Comparison of ENCODE assay signal across 22 cellular contexts in the genomic region with DNA sequence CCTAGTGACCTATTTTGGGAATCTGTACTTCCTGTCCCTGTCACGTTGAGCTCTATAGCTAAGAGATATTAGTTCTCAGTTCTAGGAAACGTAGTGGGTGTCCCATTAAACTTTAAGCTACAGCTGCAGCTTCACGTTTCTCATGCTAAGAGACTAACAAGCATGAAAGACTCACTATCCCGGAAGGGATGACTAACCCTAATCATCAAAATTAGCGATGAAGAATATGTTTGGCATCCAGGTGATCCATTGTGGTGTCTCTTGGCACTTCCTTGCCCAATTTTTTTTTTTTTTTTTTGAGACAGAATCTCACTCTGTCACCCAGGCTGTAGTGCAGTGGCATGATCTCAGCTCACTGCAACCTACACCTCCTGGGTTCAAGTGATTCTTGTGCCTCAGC. TPM values are rescaled to one million over a fixed set of nuclear protein-coding genes. Genes with fewer than 3 reads are reported as not detected.
A peak's percentile ranks its signal among the peaks of the same experiment; 100 is the strongest.
DNase-seq lines count a peak whose midpoint lies in the region; ATAC-seq, FAIRE-seq and TF ChIP-seq lines count a peak whose summit lies in the region.
"Had no signal": no experiment of that assay in that cellular context is flagged by ENCODE, and none has a peak within 500 bp of the region (broad histone marks: within the 10 kb centered on the region; RNA-seq: fewer than 3 reads in every experiment).

No MANE protein-coding gene starts in this region.

- H3K36me3 Mint-ChIP-seq in H9 (ENCODE audit: insufficient read depth in 1 of 3, low read depth in 3 of 3) = no peaks in the 10 kb centered on the region
- H3K36me3 Mint-ChIP-seq: CD8-positive, alpha-beta memory T cell had no signal

- no peak overlapping the region for H3K4me3 Mint-ChIP-seq in H9
- H3K4me3 Mint-ChIP-seq: CD8-positive, alpha-beta memory T cell had no signal

- H3K9me3 Mint-ChIP-seq in H9 = peaks cover 0 to 32% of the 10 kb centered on the region in 2 experiments; a peak in 2 of 5 replicates
- H3K9me3 Mint-ChIP-seq: CD8-positive, alpha-beta memory T cell had no signal

- H3K27ac ChIP-seq in H9 (ENCODE audit: insufficient read length, low read depth, low read length) (no peak overlapping the region), Karpas-422 (ENCODE audit: low read length) (no peak overlapping the region)
- H3K27ac ChIP-seq: PC-9 had no signal

- H4K5ac ChIP-seq in H9 (ENCODE audit: insufficient read length, low read depth, low read length) = no peak overlapping the region

- no peak for DNase-seq in H9
- peak; percentile 17 for DNase-seq in OCI-M1 (lab: John Stamatoyannopoulos, UW)
- peak; percentile 75 for DNase-seq in bronchial epithelial cell (ENCODE audit: low read depth)
- DNase-seq in Karpas-422 = no peak
- DNase-seq in activated CD4-positive, alpha-beta T cell treated with anti-CD3 and anti-CD28 coated beads for 4 hours = no peak
- DNase-seq: CD8-positive, alpha-beta memory T cell; DMS79; NCI-H1048; NCI-H1436 treated with DMSO at 0.1 percent for 48 hours; NCI-H2081; NCI-H748 treated with DMSO at 0.1 percent for 48 hours; PC-9; SK-N-SH; T-helper 1 cell had no signal

- H3K23me2 ChIP-seq in H9 (ENCODE audit: insufficient read length, low read depth, low read length, poor library complexity, severe bottlenecking) = no peaks in the 10 kb centered on the region

- H4K91ac ChIP-seq in H9 (ENCODE audit: insufficient read length, low read depth, low read length) = no peak overlapping the region

- no peaks in the 10 kb centered on the region for H3K79me1 ChIP-seq in H9 (ENCODE audit: insufficient read depth, low read depth, low read length, poor library complexity, severe bottlenecking)

- H3K4me1 Mint-ChIP-seq in H9 = no peaks in the 10 kb centered on the region
- H3K4me1 Mint-ChIP-seq: CD8-positive, alpha-beta memory T cell had no signal

- no peak overlapping the region for H2BK120ac ChIP-seq in H9 (ENCODE audit: low read depth, low read length, poor library complexity, severe bottlenecking)

- H3K4ac ChIP-seq in H9 (ENCODE audit: low read depth, low read length) = no peak overlapping the region

- H3K27me3 Mint-ChIP-seq in H9 (ENCODE audit: low read depth) = peaks cover 1% of the 10 kb centered on the region; the same call in 1 of the 2 replicates

- no peaks in the 10 kb centered on the region for H3K9me3 ChIP-seq in H9 (ENCODE audit: control insufficient read depth, low read depth, low read length)
- H3K9me3 ChIP-seq in Karpas-422 (ENCODE audit: low read length) = no peaks in the 10 kb centered on the region
- H3K9me3 ChIP-seq: SK-N-SH had no signal

- H2BK20ac ChIP-seq in H9 (ENCODE audit: low read depth, low read length, poor library complexity, severe bottlenecking) = no peak overlapping the region

- H3K56ac ChIP-seq in H9 (ENCODE audit: insufficient read length, low read depth, low read length) = no peak overlapping the region

- ATAC-seq in HG03095 (IDR thresholded peaks at IDR 0.05; ENCODE audit: unreplicated experiment) (no peak), GM21367 (IDR thresholded peaks at IDR 0.05; ENCODE audit: unreplicated experiment) (no peak)
- ATAC-seq: GM12878, Right ventricle myocardium inferior had no signal

- no peak overlapping the region for H3K9ac ChIP-seq in H9 (ENCODE audit: extremely low read depth, insufficient read length, low read length)
- no peak overlapping the region for H3K9ac ChIP-seq in Karpas-422 (ENCODE audit: low read length)
- H3K9ac ChIP-seq: SK-N-SH had no signal

- no peak overlapping the region for H2BK5ac ChIP-seq in H9 (ENCODE audit: insufficient read length, low read length)

- H4K8ac ChIP-seq in H9 (replicated peaks; ENCODE audit: insufficient read length, low read depth, low read length) = no peak overlapping the region

- H3T11ph ChIP-seq in H9 (ENCODE audit: low read length) = no peak overlapping the region

- no peak overlapping the region for H3K18ac ChIP-seq in H9 (ENCODE audit: insufficient read length, low read depth, low read length)

- H3K27me3 ChIP-seq in H9 (ENCODE audit: insufficient read depth, low read length) (no peaks in the 10 kb centered on the region), bronchial epithelial cell (ENCODE audit: control insufficient read depth, insufficient read depth, low read length) (no peaks in the 10 kb centered on the region), Karpas-422 (ENCODE audit: low read length) (no peaks in the 10 kb centered on the region)

- H3K14ac ChIP-seq in H9 (ENCODE audit: insufficient read depth, low read length) = no peak overlapping the region

- H2BK15ac ChIP-seq in H9 (ENCODE audit: low read depth, low read length) = no peak overlapping the region

- no peak overlapping the region for H3K4me2 ChIP-seq in H9 (ENCODE audit: insufficient read depth, insufficient read length, low read length)
- no peak overlapping the region for H3K4me2 ChIP-seq in Karpas-422 (ENCODE audit: low read depth, low read length, poor library complexity, severe bottlenecking)
- H3K4me2 ChIP-seq: PC-9, SK-N-SH had no signal

- H3K4me3 ChIP-seq in bronchial epithelial cell (ENCODE audit: low read depth, low read length) (no peak overlapping the region), Karpas-422 (ENCODE audit: low read length) (no peak overlapping the region)
- H3K4me3 ChIP-seq: GM12878, PC-9 had no signal

- H3K27ac Mint-ChIP-seq in H9 = no peak overlapping the region; a peak in 1 of 7 replicates
- H3K27ac Mint-ChIP-seq: CD8-positive, alpha-beta memory T cell had no signal

- H3K23ac ChIP-seq in H9 (ENCODE audit: insufficient read length, low read depth, low read length) = no peak overlapping the region

- no peak overlapping the region for H2BK12ac ChIP-seq in H9 (ENCODE audit: insufficient read length, low read depth, low read length)

- H2AFZ ChIP-seq in H9 (ENCODE audit: low read length) (peak overlapping the region; percentile 40), Karpas-422 (ENCODE audit: low read length) (no peak overlapping the region)
- H2AFZ ChIP-seq: PC-9 had no signal

- H3K79me2 ChIP-seq in H9 (ENCODE audit: insufficient read depth, low read length) (no peaks in the 10 kb centered on the region), Karpas-422 (ENCODE audit: low read length) (no peaks in the 10 kb centered on the region)

- WGBS in H9 (ENCODE audit: extremely low coverage, insufficient read length, low lambda C conversion rate) = no CpG with 5 or more reads among the region's 5 CpGs

- TF ChIP-seq CTCF in H9 (conservative IDR thresholded peaks at IDR 0.05) (no peak), bronchial epithelial cell (IDR thresholded peaks at IDR 0.05; ENCODE audit: insufficient read depth, low read length, severe bottlenecking) (no peak)

- H3K4me1 ChIP-seq in H9 (ENCODE audit: insufficient read depth, low read length) (no peaks in the 10 kb centered on the region), Karpas-422 (ENCODE audit: low read length) (no peaks in the 10 kb centered on the region)

- H4K20me1 ChIP-seq in H9 (ENCODE audit: control insufficient read depth, insufficient read depth, insufficient read length) = no peaks in the 10 kb centered on the region
- no peaks in the 10 kb centered on the region for H4K20me1 ChIP-seq in Karpas-422 (ENCODE audit: insufficient read depth, low read depth, low read length)

- H3K36me3 ChIP-seq in bronchial epithelial cell (ENCODE audit: control insufficient read depth, insufficient read depth, low read length) (no peaks in the 10 kb centered on the region), Karpas-422 (ENCODE audit: insufficient read depth, low read length) (no peaks in the 10 kb centered on the region)

- FAIRE-seq in bronchial epithelial cell (lab: Jason Lieb, UNC) = no peak
- FAIRE-seq: D721Med, GM12878, HTR-8/SVneo had no signal

- no peaks in the 10 kb centered on the region for H3K9me2 ChIP-seq in Karpas-422 (replicated peaks; ENCODE audit: insufficient read depth, low read length)
- H3K9me2 ChIP-seq: SK-N-SH had no signal

- no peak overlapping the region for H2AK5ac ChIP-seq in H9 (ENCODE audit: insufficient read length, low read length)

RNA-seq across cellular contexts. Expression of gene LALBA, which starts 11.0 kb away (rescaled TPM):
- total RNA-seq in H9 (2021) (not detected in 2 replicates), bronchial epithelial cell (not detected in 2 replicates)
- not detected in 2 replicates for total RNA-seq in Karpas-422 (2014; rRNA removed; shearing (Covaris generic); ENCODE audit: low replicate concordance)
- total RNA-seq: CD8-positive, alpha-beta memory T cell; G401; GM12878; NCI-H460; PC-9; Right ventricle myocardium inferior had no signal

RNA-seq across cellular contexts. Expression of gene OR8S1, which starts 55.4 kb away (rescaled TPM):
- total RNA-seq in H9 (2021) = not detected in 2 replicates
- total RNA-seq in bronchial epithelial cell = not detected in 2 replicates
- total RNA-seq in Karpas-422 (2014; rRNA removed; shearing (Covaris generic); ENCODE audit: low replicate concordance) = not detected in 2 replicates
- total RNA-seq: CD8-positive, alpha-beta memory T cell; G401; GM12878; NCI-H460; PC-9; Right ventricle myocardium inferior had no signal

Comparison
In these comparisons a context has a peak if more than half of its experiments do, and no peak if none do; other contexts are left out.
1. DNase-seq: peak in OCI-M1 (single experiment) and bronchial epithelial cell (single experiment); none in H9 (single experiment), Karpas-422 (single experiment) and activated CD4-positive, alpha-beta T cell treated with anti-CD3 and anti-CD28 coated beads for 4 hours (0 of 2).